ENCODE assay signal across 1 cellular context in the genomic region with DNA sequence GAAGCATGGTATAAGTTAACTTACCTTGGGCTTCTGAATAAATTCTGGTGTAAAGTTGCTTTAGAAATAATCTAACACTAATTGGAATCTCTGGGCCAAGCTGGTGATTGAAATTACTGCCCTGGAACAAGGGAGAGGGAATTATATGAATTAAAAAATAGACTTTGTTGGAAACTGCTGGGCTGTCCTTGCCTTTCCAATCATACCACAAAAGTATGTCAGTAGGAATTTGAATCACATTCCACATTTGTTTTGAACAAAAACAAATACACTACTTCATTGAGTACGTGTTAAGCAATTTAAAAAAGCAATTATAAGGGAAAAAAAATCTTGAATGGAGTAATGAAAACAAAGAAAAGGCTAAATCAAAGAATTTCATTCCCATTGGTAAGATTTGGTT.
TF ChIP-seq lines count a peak whose summit lies in the region.

No MANE protein-coding gene starts in this region.

TF ChIP-seq in WTC11, 78 proteins besides CTCF, POLR2A, EP300 and RAD21 (continued from another document):
- TF ChIP-seq, protein P1, sequence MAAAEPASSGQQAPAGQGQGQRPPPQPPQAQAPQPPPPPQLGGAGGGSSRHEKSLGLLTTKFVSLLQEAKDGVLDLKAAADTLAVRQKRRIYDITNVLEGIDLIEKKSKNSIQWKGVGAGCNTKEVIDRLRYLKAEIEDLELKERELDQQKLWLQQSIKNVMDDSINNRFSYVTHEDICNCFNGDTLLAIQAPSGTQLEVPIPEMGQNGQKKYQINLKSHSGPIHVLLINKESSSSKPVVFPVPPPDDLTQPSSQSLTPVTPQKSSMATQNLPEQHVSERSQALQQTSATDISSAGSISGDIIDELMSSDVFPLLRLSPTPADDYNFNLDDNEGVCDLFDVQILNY (CRISPR knock-in tag; IDR thresholded peaks at IDR 0.05), result no peak
- TF ChIP-seq, protein P2, sequence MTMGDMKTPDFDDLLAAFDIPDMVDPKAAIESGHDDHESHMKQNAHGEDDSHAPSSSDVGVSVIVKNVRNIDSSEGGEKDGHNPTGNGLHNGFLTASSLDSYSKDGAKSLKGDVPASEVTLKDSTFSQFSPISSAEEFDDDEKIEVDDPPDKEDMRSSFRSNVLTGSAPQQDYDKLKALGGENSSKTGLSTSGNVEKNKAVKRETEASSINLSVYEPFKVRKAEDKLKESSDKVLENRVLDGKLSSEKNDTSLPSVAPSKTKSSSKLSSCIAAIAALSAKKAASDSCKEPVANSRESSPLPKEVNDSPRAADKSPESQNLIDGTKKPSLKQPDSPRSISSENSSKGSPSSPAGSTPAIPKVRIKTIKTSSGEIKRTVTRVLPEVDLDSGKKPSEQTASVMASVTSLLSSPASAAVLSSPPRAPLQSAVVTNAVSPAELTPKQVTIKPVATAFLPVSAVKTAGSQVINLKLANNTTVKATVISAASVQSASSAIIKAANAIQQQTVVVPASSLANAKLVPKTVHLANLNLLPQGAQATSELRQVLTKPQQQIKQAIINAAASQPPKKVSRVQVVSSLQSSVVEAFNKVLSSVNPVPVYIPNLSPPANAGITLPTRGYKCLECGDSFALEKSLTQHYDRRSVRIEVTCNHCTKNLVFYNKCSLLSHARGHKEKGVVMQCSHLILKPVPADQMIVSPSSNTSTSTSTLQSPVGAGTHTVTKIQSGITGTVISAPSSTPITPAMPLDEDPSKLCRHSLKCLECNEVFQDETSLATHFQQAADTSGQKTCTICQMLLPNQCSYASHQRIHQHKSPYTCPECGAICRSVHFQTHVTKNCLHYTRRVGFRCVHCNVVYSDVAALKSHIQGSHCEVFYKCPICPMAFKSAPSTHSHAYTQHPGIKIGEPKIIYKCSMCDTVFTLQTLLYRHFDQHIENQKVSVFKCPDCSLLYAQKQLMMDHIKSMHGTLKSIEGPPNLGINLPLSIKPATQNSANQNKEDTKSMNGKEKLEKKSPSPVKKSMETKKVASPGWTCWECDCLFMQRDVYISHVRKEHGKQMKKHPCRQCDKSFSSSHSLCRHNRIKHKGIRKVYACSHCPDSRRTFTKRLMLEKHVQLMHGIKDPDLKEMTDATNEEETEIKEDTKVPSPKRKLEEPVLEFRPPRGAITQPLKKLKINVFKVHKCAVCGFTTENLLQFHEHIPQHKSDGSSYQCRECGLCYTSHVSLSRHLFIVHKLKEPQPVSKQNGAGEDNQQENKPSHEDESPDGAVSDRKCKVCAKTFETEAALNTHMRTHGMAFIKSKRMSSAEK (CRISPR knock-in tag; IDR thresholded peaks at IDR 0.05; ENCODE audit: borderline replicate concordance), result no peak
- TF ChIP-seq, protein P3, sequence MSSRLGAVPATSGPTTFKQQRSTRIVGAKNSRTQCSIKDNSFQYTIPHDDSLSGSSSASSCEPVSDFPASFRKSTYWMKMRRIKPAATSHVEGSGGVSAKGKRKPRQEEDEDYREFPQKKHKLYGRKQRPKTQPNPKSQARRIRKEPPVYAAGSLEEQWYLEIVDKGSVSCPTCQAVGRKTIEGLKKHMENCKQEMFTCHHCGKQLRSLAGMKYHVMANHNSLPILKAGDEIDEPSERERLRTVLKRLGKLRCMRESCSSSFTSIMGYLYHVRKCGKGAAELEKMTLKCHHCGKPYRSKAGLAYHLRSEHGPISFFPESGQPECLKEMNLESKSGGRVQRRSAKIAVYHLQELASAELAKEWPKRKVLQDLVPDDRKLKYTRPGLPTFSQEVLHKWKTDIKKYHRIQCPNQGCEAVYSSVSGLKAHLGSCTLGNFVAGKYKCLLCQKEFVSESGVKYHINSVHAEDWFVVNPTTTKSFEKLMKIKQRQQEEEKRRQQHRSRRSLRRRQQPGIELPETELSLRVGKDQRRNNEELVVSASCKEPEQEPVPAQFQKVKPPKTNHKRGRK (CRISPR knock-in tag; IDR thresholded peaks at IDR 0.05; ENCODE audit: borderline replicate concordance), result no peak
- TF ChIP-seq, protein P4, sequence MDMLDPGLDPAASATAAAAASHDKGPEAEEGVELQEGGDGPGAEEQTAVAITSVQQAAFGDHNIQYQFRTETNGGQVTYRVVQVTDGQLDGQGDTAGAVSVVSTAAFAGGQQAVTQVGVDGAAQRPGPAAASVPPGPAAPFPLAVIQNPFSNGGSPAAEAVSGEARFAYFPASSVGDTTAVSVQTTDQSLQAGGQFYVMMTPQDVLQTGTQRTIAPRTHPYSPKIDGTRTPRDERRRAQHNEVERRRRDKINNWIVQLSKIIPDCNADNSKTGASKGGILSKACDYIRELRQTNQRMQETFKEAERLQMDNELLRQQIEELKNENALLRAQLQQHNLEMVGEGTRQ (CRISPR knock-in tag; IDR thresholded peaks at IDR 0.05), result no peak
- TF ChIP-seq SMAD4 (CRISPR knock-in tag; IDR thresholded peaks at IDR 0.05), result no peak
- no peak for TF ChIP-seq EMX1 (CRISPR knock-in tag; IDR thresholded peaks at IDR 0.05)
- TF ChIP-seq, protein P5, sequence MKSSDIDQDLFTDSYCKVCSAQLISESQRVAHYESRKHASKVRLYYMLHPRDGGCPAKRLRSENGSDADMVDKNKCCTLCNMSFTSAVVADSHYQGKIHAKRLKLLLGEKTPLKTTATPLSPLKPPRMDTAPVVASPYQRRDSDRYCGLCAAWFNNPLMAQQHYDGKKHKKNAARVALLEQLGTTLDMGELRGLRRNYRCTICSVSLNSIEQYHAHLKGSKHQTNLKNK (CRISPR knock-in tag; IDR thresholded peaks at IDR 0.05), result no peak
- no peak for TF ChIP-seq HMGA2 (CRISPR knock-in tag; IDR thresholded peaks at IDR 0.05)
